8 cellular contexts compared by ENCODE assay signal in genomic region chr12:132986885-132987225, GRCh38. TPM values are rescaled to one million over a fixed set of nuclear protein-coding genes. Genes with fewer than 3 reads are reported as not detected.
DNase-seq lines count a peak whose midpoint lies in the region; ATAC-seq and TF ChIP-seq lines count a peak whose summit lies in the region.

No MANE protein-coding gene starts in this region.

- peaks cover 15% of the 10 kb centered on the region for H3K4me1 ChIP-seq in OCI-LY1 (ENCODE audit: insufficient read depth, low read length, severe bottlenecking)
- peaks cover 3% of the 10 kb centered on the region for H3K4me1 ChIP-seq in neural progenitor cell

- peak overlapping the region; percentile 89 to 96 for H3K4me3 Mint-ChIP-seq in activated T-cell treated with anti-CD3 and anti-CD28 coated beads, Interleukin-2, amount 50 U/mL, for 72 hours
- H3K4me3 Mint-ChIP-seq in effector memory CD8-positive, alpha-beta T cell = peak overlapping the region; percentile 92 to 94
- H3K4me3 Mint-ChIP-seq in neural progenitor cell = peak overlapping the region; percentile 96

- H2AFZ ChIP-seq in OCI-LY1 (ENCODE audit: low read length) (no peak overlapping the region; the same call in 1 of the 2 replicates), neural progenitor cell (replicated peaks) (peak overlapping the region; percentile 99)

- no peak for DNase-seq in activated T-cell treated with anti-CD3 and anti-CD28 coated beads, Interleukin-2, amount 50 U/mL, for 72 hours
- DNase-seq in activated T-cell treated with anti-CD3 and anti-CD28 coated beads for 4 hours = no peak
- no peak for DNase-seq in effector memory CD8-positive, alpha-beta T cell
- peak; percentile 11 for DNase-seq in neural progenitor cell (ENCODE audit: low spot score)
- no peak for DNase-seq in iPS-NIHi11 (ENCODE audit: low spot score)
- no peak for DNase-seq in NCI-H146 (lab: John Stamatoyannopoulos, UW)
- DNase-seq in NCI-H2196 treated with DMSO at 0.1 percent for 48 hours (lab: John Stamatoyannopoulos, UW; ENCODE audit: unreplicated experiment) = no peak

- H3K4me3 ChIP-seq in OCI-LY1 (ENCODE audit: low read depth, low read length, poor library complexity, severe bottlenecking) (peak overlapping the region; percentile 90), neural progenitor cell (peak overlapping the region; percentile 88)

- peaks cover 45% of the 10 kb centered on the region for H3K36me3 ChIP-seq in OCI-LY1 (ENCODE audit: insufficient read depth, low read length)
- peaks cover 12% of the 10 kb centered on the region for H3K36me3 ChIP-seq in neural progenitor cell

- TF ChIP-seq CTCF in OCI-LY1 (IDR thresholded peaks at IDR 0.05; ENCODE audit: low read length) (no peak), neural progenitor cell (IDR thresholded peaks at IDR 0.05) (no peak)

- no peak for ATAC-seq in activated T-cell treated with anti-CD3 and anti-CD28 coated beads, Interleukin-2, amount 50 U/mL, for 72 hours (replicated peaks in 1 of 2)
- no peak for ATAC-seq in effector memory CD8-positive, alpha-beta T cell (replicated peaks)

- H3F3A ChIP-seq in OCI-LY1 (ENCODE audit: insufficient read depth, low read length) (no peaks in the 10 kb centered on the region), neural progenitor cell (ENCODE audit: low read depth) (no peaks in the 10 kb centered on the region)

- H3K27ac ChIP-seq in OCI-LY1 (ENCODE audit: low read depth, low read length, poor library complexity, severe bottlenecking) = no peak overlapping the region
- H3K27ac ChIP-seq in neural progenitor cell = no peak overlapping the region

- no peaks in the 10 kb centered on the region for H3K9me2 ChIP-seq in OCI-LY1 (ENCODE audit: low read depth, low read length)

- peaks cover 28 to 57% of the 10 kb centered on the region in 2 donors for H3K36me3 Mint-ChIP-seq in activated T-cell treated with anti-CD3 and anti-CD28 coated beads, Interleukin-2, amount 50 U/mL, for 72 hours (ENCODE audit: insufficient read depth in 2 of 2)
- peaks cover 25% of the 10 kb centered on the region for H3K36me3 Mint-ChIP-seq in effector memory CD8-positive, alpha-beta T cell (ENCODE audit: insufficient read depth)
- H3K36me3 Mint-ChIP-seq in neural progenitor cell = peaks cover 38% of the 10 kb centered on the region

- H3K4me2 ChIP-seq in OCI-LY1 (ENCODE audit: low read length) = peak overlapping the region; percentile 91
- H3K4me2 ChIP-seq in neural progenitor cell = peak overlapping the region; percentile 83

- H3K9ac ChIP-seq in OCI-LY1 (ENCODE audit: low read length) (peak overlapping the region; percentile 90), neural progenitor cell (peak overlapping the region; percentile 72)

- H3K4me1 Mint-ChIP-seq in activated T-cell treated with anti-CD3 and anti-CD28 coated beads, Interleukin-2, amount 50 U/mL, for 72 hours (ENCODE audit: low read depth) = peaks cover 32% of the 10 kb centered on the region
- peaks cover 25 to 35% of the 10 kb centered on the region in 2 donors for H3K4me1 Mint-ChIP-seq in effector memory CD8-positive, alpha-beta T cell (ENCODE audit: low read depth in 2 of 2)
- H3K4me1 Mint-ChIP-seq in neural progenitor cell = peaks cover 6% of the 10 kb centered on the region

- H3K27me3 ChIP-seq in OCI-LY1 (ENCODE audit: insufficient read depth, low read length) = no peaks in the 10 kb centered on the region
- H3K27me3 ChIP-seq in neural progenitor cell = no peaks in the 10 kb centered on the region

- peak overlapping the region; percentile 78 for H3K27ac Mint-ChIP-seq in activated T-cell treated with anti-CD3 and anti-CD28 coated beads, Interleukin-2, amount 50 U/mL, for 72 hours
- H3K27ac Mint-ChIP-seq in effector memory CD8-positive, alpha-beta T cell = peak overlapping the region; percentile 95 to 97
- H3K27ac Mint-ChIP-seq in neural progenitor cell = no peak overlapping the region

- H3K9me3 Mint-ChIP-seq in activated T-cell treated with anti-CD3 and anti-CD28 coated beads, Interleukin-2, amount 50 U/mL, for 72 hours = peaks cover 14 to 25% of the 10 kb centered on the region in 2 donors
- peaks cover 0 to 11% of the 10 kb centered on the region in 2 donors for H3K9me3 Mint-ChIP-seq in effector memory CD8-positive, alpha-beta T cell
- peaks cover 66% of the 10 kb centered on the region for H3K9me3 Mint-ChIP-seq in neural progenitor cell

- H3K79me2 ChIP-seq in OCI-LY1 (ENCODE audit: insufficient read depth, low read length) (peaks cover 38% of the 10 kb centered on the region), neural progenitor cell (ENCODE audit: low read depth) (peaks cover 56% of the 10 kb centered on the region)

- H3K9me3 ChIP-seq in OCI-LY1 (ENCODE audit: low read length) (peaks cover 13% of the 10 kb centered on the region), neural progenitor cell (ENCODE audit: low read depth) (peaks cover 10% of the 10 kb centered on the region)

- no peaks in the 10 kb centered on the region for H4K20me1 ChIP-seq in OCI-LY1 (ENCODE audit: insufficient read depth, low read length)
- no peaks in the 10 kb centered on the region for H4K20me1 ChIP-seq in neural progenitor cell (ENCODE audit: low read depth)

- peaks cover 5% of the 10 kb centered on the region for H3K27me3 Mint-ChIP-seq in activated T-cell treated with anti-CD3 and anti-CD28 coated beads, Interleukin-2, amount 50 U/mL, for 72 hours (ENCODE audit: low read depth)
- peaks cover 0 to 9% of the 10 kb centered on the region in 2 donors for H3K27me3 Mint-ChIP-seq in effector memory CD8-positive, alpha-beta T cell
- H3K27me3 Mint-ChIP-seq in neural progenitor cell (ENCODE audit: insufficient read depth, low read depth) = peaks cover 7% of the 10 kb centered on the region

RNA-seq across cellular contexts. Expression of gene ZNF26, which starts 0.7 kb away (rescaled TPM):
- 10 to 100 TPM; 22.9 to 24.1 TPM for total RNA-seq in activated T-cell treated with anti-CD3 and anti-CD28 coated beads, Interleukin-2, amount 50 U/mL, for 72 hours
- 13.6 and 20.5 TPM in 2 replicates for total RNA-seq in neural progenitor cell (ENCODE audit: low replicate concordance)

RNA-seq across cellular contexts. Expression of gene ZNF605, which starts 30.7 kb away (rescaled TPM):
- total RNA-seq in activated T-cell treated with anti-CD3 and anti-CD28 coated beads, Interleukin-2, amount 50 U/mL, for 72 hours = 1 to 10 TPM; 6.8 to 8.7 TPM
- 19.2 and 28.8 TPM in 2 replicates for total RNA-seq in neural progenitor cell (ENCODE audit: low replicate concordance)

RNA-seq across cellular contexts. Expression of gene ZNF84, which starts 50.5 kb away (rescaled TPM):
- 10 to 100 TPM; 17.3 to 24.7 TPM for total RNA-seq in activated T-cell treated with anti-CD3 and anti-CD28 coated beads, Interleukin-2, amount 50 U/mL, for 72 hours
- 65.3 and 99.2 TPM in 2 replicates for total RNA-seq in neural progenitor cell (ENCODE audit: low replicate concordance)
